23 cellular contexts compared by ENCODE assay signal in the genomic region with DNA sequence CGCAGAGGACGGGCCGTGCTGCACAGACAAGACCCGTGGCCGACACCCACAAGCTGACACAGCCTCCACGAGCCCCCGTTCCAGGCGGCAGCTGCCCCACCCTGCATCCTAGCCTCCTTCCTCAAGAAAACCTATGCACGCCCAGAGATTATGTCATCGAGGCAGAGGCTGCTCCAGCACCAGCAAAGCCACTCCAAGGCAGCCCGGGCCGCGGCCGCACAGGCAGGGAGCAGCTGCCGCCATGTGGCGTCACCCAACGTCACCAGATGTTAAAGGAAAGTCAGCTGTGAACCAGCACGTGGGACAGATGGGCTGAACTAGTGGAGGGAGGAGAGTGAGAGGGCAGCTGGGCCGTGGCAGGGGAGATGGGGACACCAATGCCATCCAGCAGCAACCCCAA. TPM values are rescaled to one million over a fixed set of nuclear protein-coding genes. Genes with fewer than 3 reads are reported as not detected.
DNase-seq lines count a peak whose midpoint lies in the region; ATAC-seq, FAIRE-seq and TF ChIP-seq lines count a peak whose summit lies in the region.
"Had no signal": no experiment of that assay in that cellular context is flagged by ENCODE, and none has a peak within 500 bp of the region (broad histone marks: within the 10 kb centered on the region; RNA-seq: fewer than 3 reads in every experiment).

No MANE protein-coding gene starts in this region.

- TF ChIP-seq EP300 in K562 (IDR thresholded peaks at IDR 0.05; ENCODE audit: low read length) = no peak

- CTCF ChIA-PET in K562 (lab: Yijun Ruan, JAX; ENCODE audit: low intra/inter-chr PET ratio) = no interaction called here

- H3K36me3 ChIP-seq in K562 (ENCODE audit: control insufficient read depth, insufficient read depth, low read length) = no peaks in the 10 kb centered on the region
- no peaks in the 10 kb centered on the region for H3K36me3 ChIP-seq in HAP-1 (replicated peaks)
- H3K36me3 ChIP-seq: thyroid gland had no signal

- TF ChIP-seq POLR2A in K562 (conservative IDR thresholded peaks at IDR 0.05) = no peak

- TF ChIP-seq RAD21 in K562 (CRISPR knock-in tag; conservative IDR thresholded peaks at IDR 0.05 in 1 of 2, IDR thresholded peaks at IDR 0.05 in 1 of 2) = no peak

- no peak overlapping the region for H3K4me2 ChIP-seq in K562 (ENCODE audit: insufficient read depth, low read length)

- no peak overlapping the region for H3K9ac ChIP-seq in K562 (ENCODE audit: insufficient read depth in 1 of 2, low read depth in 2 of 2, low read length in 2 of 2)

- peaks cover 2 to 8% (median 3%) of the 10 kb centered on the region in 3 donors for H3K27me3 Mint-ChIP-seq in CD14-positive monocyte (ENCODE audit: low read depth in 3 of 3)
- peaks cover 6% of the 10 kb centered on the region for H3K27me3 Mint-ChIP-seq in progenitor cell of endocrine pancreas
- H3K27me3 Mint-ChIP-seq: activated B cell treated with CpG ODN at 0.5 μM for 24 hours; activated CD8-positive, alpha-beta T cell treated with anti-CD3 and anti-CD28 coated beads for 36 hours had no signal

- H3K79me2 ChIP-seq in K562 (ENCODE audit: control insufficient read depth, insufficient read depth, low read length) = no peaks in the 10 kb centered on the region

- H3K4me3 ChIP-seq in LNCaP clone FGC (ENCODE audit: low read depth, low read length) = peak overlapping the region; percentile 96
- H3K4me3 ChIP-seq in K562 = no peak overlapping the region
- no peak overlapping the region for H3K4me3 ChIP-seq in HAP-1
- H3K4me3 ChIP-seq: thyroid gland had no signal

- H3K36me3 Mint-ChIP-seq in CD14-positive monocyte = peaks cover 7 to 9% of the 10 kb centered on the region in 2 donors
- no peaks in the 10 kb centered on the region for H3K36me3 Mint-ChIP-seq in progenitor cell of endocrine pancreas (ENCODE audit: insufficient read depth)

- H3K9me3 Mint-ChIP-seq in CD14-positive monocyte (peaks cover 0 to 2% (median 0%) of the 10 kb centered on the region in 7 donors), progenitor cell of endocrine pancreas (ENCODE audit: low read depth) (no peaks in the 10 kb centered on the region)
- H3K9me3 Mint-ChIP-seq: activated B cell treated with CpG ODN at 0.5 μM for 24 hours; activated CD8-positive, alpha-beta T cell treated with anti-CD3 and anti-CD28 coated beads for 36 hours; activated naive CD4-positive, alpha-beta T cell treated with anti-CD3 and anti-CD28 coated beads for 36 hours; T-helper 2 cell treated with Interferon-gamma antibody and Interleukin-4, amounts not matched to agents 5 μg/mL and 100 μg/mL, for 36 hours had no signal

- 0% methylated on average over 6 of the region's 19 CpGs for WGBS in K562 (ENCODE audit: insufficient coverage, low coverage, missing lambda C conversion rate)

- H3K4me1 ChIP-seq in K562 (replicated peaks in 1 of 2; ENCODE audit: control insufficient read depth in 2 of 2, insufficient read depth in 2 of 2, low read length in 2 of 2) (peaks cover 4 to 27% of the 10 kb centered on the region in 2 experiments; a peak in 3 of 5 replicates), HAP-1 (0 out of 2 replicates have a peak, but pooled peaks cover 3% of the 10 kb centered on the region)
- H3K4me1 ChIP-seq: thyroid gland had no signal

- intact Hi-C loops in CD14-positive monocyte (cut with micrococcal nuclease) (no loop called here), K562 (cut with micrococcal nuclease) (no loop called here)

- H3K27ac ChIP-seq in K562 (ENCODE audit: extremely low read depth, low read depth, low read length) = no peak overlapping the region
- H3K27ac ChIP-seq: SK-N-MC, thyroid gland had no signal

- H4K20me1 ChIP-seq in K562 (replicated peaks; ENCODE audit: control insufficient read depth, insufficient read depth, low read length) = 0 out of 2 replicates have a peak, but pooled peaks cover 4% of the 10 kb centered on the region

- BruUV-seq in K562 (replicated peaks; lab: Mats Ljungman, UMichigan) = no TSS peak

- no peaks in the 10 kb centered on the region for H3K9me1 ChIP-seq in K562 (ENCODE audit: control insufficient read depth, insufficient read depth, low read length)

- in situ Hi-C loops in K562 (cut with MboI) = no loop called here
- in situ Hi-C loops in HAP-1 (cut with MboI; ENCODE audit: low sequenced_read_pairs) = no loop called here

- H3K4me3 Mint-ChIP-seq in CD14-positive monocyte (peak overlapping the region; percentile 11 to 31), progenitor cell of endocrine pancreas (ENCODE audit: low read depth) (peak overlapping the region; percentile 50)
- H3K4me3 Mint-ChIP-seq: T-helper 2 cell treated with Interferon-gamma antibody and Interleukin-4, amounts not matched to agents 5 μg/mL and 100 μg/mL, for 36 hours had no signal

- DNase-seq in CD14-positive monocyte (ENCODE audit: low spot score) (no peak), LNCaP clone FGC (ENCODE audit: low read depth) (no peak), K562 (ENCODE audit: extremely low read depth in 1 of 4, low spot score in 3 of 4) (peak in 1 of 4 experiments; percentile 24), progenitor cell of endocrine pancreas (ENCODE audit: low spot score, unreplicated experiment) (no peak), GM19240 (ENCODE audit: insufficient read length, low spot score) (no peak), HAP-1 (ENCODE audit: low spot score in 2 of 2) (no peak)
- DNase-seq: activated B cell treated with CpG ODN at 0.5 μM for 24 hours; activated CD8-positive, alpha-beta T cell treated with anti-CD3 and anti-CD28 coated beads for 36 hours; activated naive CD4-positive, alpha-beta T cell treated with anti-CD3 and anti-CD28 coated beads for 36 hours; activated T-cell treated with anti-CD3 and anti-CD28 coated beads, Interleukin-2, amount 50 U/mL, for 1 hour; amygdala; foreskin melanocyte; H7; hypothalamus; NCI-H1105; NCI-H2107; stimulated activated naive CD4-positive, alpha-beta T cell treated with Interleukin-2 at 50 U/mL for 16 hours; thyroid gland had no signal

- TF ChIP-seq CTCF in CD14-positive monocyte (IDR thresholded peaks at IDR 0.05) = no peak
- TF ChIP-seq CTCF in LNCaP clone FGC (IDR thresholded peaks at IDR 0.05; ENCODE audit: control insufficient read depth, extremely low read depth, insufficient read depth) = no peak
- no peak for TF ChIP-seq CTCF in K562 (IDR thresholded peaks at IDR 0.05 in 2 of 3, conservative IDR thresholded peaks at IDR 0.05 in 1 of 3; ENCODE audit: insufficient read depth in 2 of 3, low read depth in 1 of 3, low read length in 3 of 3)
- no peak for TF ChIP-seq CTCF in progenitor cell of endocrine pancreas (IDR thresholded peaks at IDR 0.05; ENCODE audit: unreplicated experiment)

- H2AFZ ChIP-seq in K562 (ENCODE audit: low read depth, low read length) = no peak overlapping the region

- H3K9me3 ChIP-seq in K562 (replicated peaks; ENCODE audit: control insufficient read depth, insufficient read depth, low read depth, low read length) = no peaks in the 10 kb centered on the region
- no peaks in the 10 kb centered on the region for H3K9me3 ChIP-seq in HAP-1
- H3K9me3 ChIP-seq: thyroid gland had no signal

- H3K27ac Mint-ChIP-seq in CD14-positive monocyte (no peak overlapping the region), progenitor cell of endocrine pancreas (no peak overlapping the region)
- H3K27ac Mint-ChIP-seq: activated B cell treated with CpG ODN at 0.5 μM for 24 hours; activated CD8-positive, alpha-beta T cell treated with anti-CD3 and anti-CD28 coated beads for 36 hours; activated naive CD4-positive, alpha-beta T cell treated with anti-CD3 and anti-CD28 coated beads for 36 hours; T-helper 2 cell treated with Interferon-gamma antibody and Interleukin-4, amounts not matched to agents 5 μg/mL and 100 μg/mL, for 36 hours had no signal

- H3K4me1 Mint-ChIP-seq in CD14-positive monocyte (peaks cover 13% of the 10 kb centered on the region), progenitor cell of endocrine pancreas (ENCODE audit: low read depth) (no peaks in the 10 kb centered on the region)
- H3K4me1 Mint-ChIP-seq: activated B cell treated with CpG ODN at 0.5 μM for 24 hours had no signal

- FAIRE-seq in K562 (lab: Jason Lieb, UNC) = no peak
- FAIRE-seq: HTR-8/SVneo, keratinocyte had no signal

- H3K27me3 ChIP-seq in K562 (ENCODE audit: control insufficient read depth in 2 of 2, insufficient read depth in 2 of 2, low read length in 2 of 2) (peaks cover 2 to 54% of the 10 kb centered on the region in 2 experiments; a peak in 3 of 5 replicates), HAP-1 (ENCODE audit: low read depth) (no peaks in the 10 kb centered on the region)
- H3K27me3 ChIP-seq: thyroid gland had no signal

- POLR2A ChIA-PET in K562 (lab: Yijun Ruan, JAX) = interaction anchor here (0.7 to 0.9 kb wide), 2 partner anchors 15 to 51 kb away, joined by 3 read pairs; no protein-coding TSS in a partner anchor

- ATAC-seq in K562 (peak; percentile 15; the same call in 1 of the 3 replicates), HG03280 (IDR thresholded peaks at IDR 0.05; ENCODE audit: unreplicated experiment) (no peak)
- ATAC-seq: activated CD8-positive, alpha-beta T cell treated with anti-CD3 and anti-CD28 coated beads for 36 hours had no signal

TF ChIP-seq in K562, 482 proteins besides CTCF, POLR2A, EP300 and RAD21 (continues in another document):
- peak; percentile 56 for TF ChIP-seq CREM (IDR thresholded peaks at IDR 0.05; ENCODE audit: low read depth)

RNA-seq across cellular contexts. Expression of gene STK32C, which starts 59.8 kb away (rescaled TPM):
- 10 to 100 TPM; 13.6 to 18.4 TPM for polyA plus RNA-seq in CD14-positive monocyte
- total RNA-seq in K562 (2011; cell fraction: chromatin; rRNA removed; ENCODE audit: low replicate concordance) = 6.5 and 11.6 TPM in 2 replicates
- 13.8 and 19.2 TPM in 2 replicates for total RNA-seq in K562 (2011; cell fraction: nucleolus; rRNA removed)
- total RNA-seq in K562 (2011; cell fraction: nucleoplasm; rRNA removed) = 12.1 and 15.1 TPM in 2 replicates
- total RNA-seq in K562 (2014; rRNA removed) = 15.4 and 20.6 TPM in 2 replicates
- total RNA-seq in K562 (2014; rRNA removed; fragmentation: Illumina TruSeq; extraction: Trizol) = 4.5 and 5.1 TPM in 2 replicates
- total RNA-seq in K562 (2015; rRNA removed; fragmentation: Illumina TruSeq; extraction: Trizol) = 6.5 and 8.3 TPM in 2 replicates
- total RNA-seq in K562 (2021) = 11.5 and 14.1 TPM in 2 replicates
- polyA plus RNA-seq in K562 (2011; rRNA removed) = 8.2 and 8.9 TPM in 2 replicates
- polyA plus RNA-seq in K562 (2011; cell fraction: cytosol; rRNA removed) = 5.6 and 6.4 TPM in 2 replicates
- 12.3 and 14.7 TPM in 2 replicates for polyA plus RNA-seq in K562 (2011; cell fraction: nucleus; rRNA removed)
- 11.5 and 18.9 TPM in 2 replicates for polyA plus RNA-seq in K562 (2012)
- 4.7 and 9.7 TPM in 2 replicates for polyA plus RNA-seq in K562 (2014; fragmentation: Illumina TruSeq; extraction: Trizol)
- 1 to 10 TPM; 1.5 to 2.4 TPM for polyA plus RNA-seq in K562 (2014; fragmentation: Nextera tagmentation; extraction: Ambion mirVana)
- 18.5 and 20.9 TPM in 2 replicates for polyA plus RNA-seq in K562 (2014; rRNA removed)
- 4.0 and 5.7 TPM in 2 replicates for polyA minus RNA-seq in K562 (2011; rRNA and poly(A)+ RNA removed)
- polyA minus RNA-seq in K562 (2011; cell fraction: cytosol; rRNA and poly(A)+ RNA removed) = 3.5 and 3.9 TPM in 2 replicates
- polyA minus RNA-seq in K562 (2011; cell fraction: nucleus; rRNA and poly(A)+ RNA removed) = 8.2 and 8.3 TPM in 2 replicates
- total RNA-seq in progenitor cell of endocrine pancreas = 8.4 and 10.0 TPM in 2 replicates
